In genomic region chr17:9053406-9053805, GRCh38 we compare ENCODE assay signal across 1 cellular context.
TF ChIP-seq lines count a peak whose summit lies in the region.

No MANE protein-coding gene starts in this region.

TF ChIP-seq in HepG2, 621 proteins besides CTCF, POLR2A, EP300 and RAD21 (continued from another document):
- no peak for TF ChIP-seq XRCC5 (optimal IDR thresholded peaks at IDR 0.05; ENCODE audit: low read length)
